Comparison of ENCODE assay signal across 1 cellular context in the genomic region with DNA sequence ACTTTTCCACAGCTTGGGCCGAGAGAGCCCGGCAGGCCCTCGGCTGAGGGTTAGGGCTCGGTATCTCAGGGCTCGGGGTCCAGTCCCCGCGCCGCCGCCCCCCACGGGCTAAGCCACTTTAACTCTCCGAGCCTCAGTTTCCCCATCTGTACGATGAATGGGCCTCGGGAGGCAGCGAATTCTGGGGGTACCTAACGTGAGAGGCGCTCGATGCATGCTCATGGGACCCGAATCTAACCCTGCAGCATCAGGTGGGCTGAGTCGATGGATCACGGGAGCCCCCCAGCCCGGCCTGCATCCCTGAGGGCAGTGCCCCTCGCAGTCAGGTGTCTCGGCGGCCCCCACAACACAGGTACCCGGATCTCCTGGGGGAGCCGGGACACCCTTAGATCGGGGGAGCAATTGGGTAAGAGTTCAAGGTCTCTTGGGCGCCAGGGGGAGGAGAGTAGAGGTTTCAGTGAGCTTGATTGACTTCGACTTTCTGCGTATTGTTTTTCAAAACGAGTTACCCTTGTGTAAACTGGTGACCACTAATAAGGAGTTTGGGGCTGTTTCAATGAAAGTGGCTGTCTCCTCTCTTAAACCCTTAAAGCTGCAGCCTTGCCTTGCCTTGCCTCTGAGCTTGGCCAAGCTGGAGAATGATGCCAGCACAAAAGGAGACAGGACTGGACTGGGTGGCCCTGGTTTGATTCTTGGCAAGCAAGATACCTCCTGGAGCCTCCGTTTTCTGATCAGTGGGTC.
A peak's percentile ranks its signal among the peaks of the same experiment; 100 is the strongest.
TF ChIP-seq lines count a peak whose summit lies in the region.

No MANE protein-coding gene starts in this region.

TF ChIP-seq in HepG2, 621 proteins besides CTCF, POLR2A, EP300 and RAD21 (continued from another document and continues in another):
- TF ChIP-seq, protein P1, sequence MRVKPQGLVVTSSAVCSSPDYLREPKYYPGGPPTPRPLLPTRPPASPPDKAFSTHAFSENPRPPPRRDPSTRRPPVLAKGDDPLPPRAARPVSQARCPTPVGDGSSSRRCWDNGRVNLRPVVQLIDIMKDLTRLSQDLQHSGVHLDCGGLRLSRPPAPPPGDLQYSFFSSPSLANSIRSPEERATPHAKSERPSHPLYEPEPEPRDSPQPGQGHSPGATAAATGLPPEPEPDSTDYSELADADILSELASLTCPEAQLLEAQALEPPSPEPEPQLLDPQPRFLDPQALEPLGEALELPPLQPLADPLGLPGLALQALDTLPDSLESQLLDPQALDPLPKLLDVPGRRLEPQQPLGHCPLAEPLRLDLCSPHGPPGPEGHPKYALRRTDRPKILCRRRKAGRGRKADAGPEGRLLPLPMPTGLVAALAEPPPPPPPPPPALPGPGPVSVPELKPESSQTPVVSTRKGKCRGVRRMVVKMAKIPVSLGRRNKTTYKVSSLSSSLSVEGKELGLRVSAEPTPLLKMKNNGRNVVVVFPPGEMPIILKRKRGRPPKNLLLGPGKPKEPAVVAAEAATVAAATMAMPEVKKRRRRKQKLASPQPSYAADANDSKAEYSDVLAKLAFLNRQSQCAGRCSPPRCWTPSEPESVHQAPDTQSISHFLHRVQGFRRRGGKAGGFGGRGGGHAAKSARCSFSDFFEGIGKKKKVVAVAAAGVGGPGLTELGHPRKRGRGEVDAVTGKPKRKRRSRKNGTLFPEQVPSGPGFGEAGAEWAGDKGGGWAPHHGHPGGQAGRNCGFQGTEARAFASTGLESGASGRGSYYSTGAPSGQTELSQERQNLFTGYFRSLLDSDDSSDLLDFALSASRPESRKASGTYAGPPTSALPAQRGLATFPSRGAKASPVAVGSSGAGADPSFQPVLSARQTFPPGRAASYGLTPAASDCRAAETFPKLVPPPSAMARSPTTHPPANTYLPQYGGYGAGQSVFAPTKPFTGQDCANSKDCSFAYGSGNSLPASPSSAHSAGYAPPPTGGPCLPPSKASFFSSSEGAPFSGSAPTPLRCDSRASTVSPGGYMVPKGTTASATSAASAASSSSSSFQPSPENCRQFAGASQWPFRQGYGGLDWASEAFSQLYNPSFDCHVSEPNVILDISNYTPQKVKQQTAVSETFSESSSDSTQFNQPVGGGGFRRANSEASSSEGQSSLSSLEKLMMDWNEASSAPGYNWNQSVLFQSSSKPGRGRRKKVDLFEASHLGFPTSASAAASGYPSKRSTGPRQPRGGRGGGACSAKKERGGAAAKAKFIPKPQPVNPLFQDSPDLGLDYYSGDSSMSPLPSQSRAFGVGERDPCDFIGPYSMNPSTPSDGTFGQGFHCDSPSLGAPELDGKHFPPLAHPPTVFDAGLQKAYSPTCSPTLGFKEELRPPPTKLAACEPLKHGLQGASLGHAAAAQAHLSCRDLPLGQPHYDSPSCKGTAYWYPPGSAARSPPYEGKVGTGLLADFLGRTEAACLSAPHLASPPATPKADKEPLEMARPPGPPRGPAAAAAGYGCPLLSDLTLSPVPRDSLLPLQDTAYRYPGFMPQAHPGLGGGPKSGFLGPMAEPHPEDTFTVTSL (CRISPR knock-in tag; IDR thresholded peaks at IDR 0.05; ENCODE audit: borderline replicate concordance), result peak; percentile 41; the same call in 1 of the 2 replicates
- TF ChIP-seq SAFB2 (CRISPR knock-in tag; IDR thresholded peaks at IDR 0.05; ENCODE audit: borderline replicate concordance, low read depth) (no peak), AGO2 (optimal IDR thresholded peaks at IDR 0.05; ENCODE audit: low read depth, low read length) (peak; percentile 84), HES4 (CRISPR knock-in tag; IDR thresholded peaks at IDR 0.05; ENCODE audit: borderline replicate concordance) (no peak; the same call in 1 of the 2 replicates), NCOA2 (CRISPR knock-in tag; IDR thresholded peaks at IDR 0.05) (no peak; the same call in none of the 2 replicates), SNRNP70 (IDR thresholded peaks at IDR 0.05; ENCODE audit: low read depth, low read length) (no peak), ZNF703 (CRISPR knock-in tag; IDR thresholded peaks at IDR 0.05; ENCODE audit: borderline replicate concordance) (no peak), MBNL3 (CRISPR knock-in tag; conservative IDR thresholded peaks at IDR 0.05) (no peak), HDAC1 (CRISPR knock-in tag; IDR thresholded peaks at IDR 0.05) (no peak; the same call in 1 of the 2 replicates), ZNF552 (CRISPR knock-in tag; IDR thresholded peaks at IDR 0.05; ENCODE audit: borderline replicate concordance) (no peak), POLR2AphosphoS2 (IDR thresholded peaks at IDR 0.05; ENCODE audit: low read depth, low read length) (no peak; the same call in 1 of the 2 replicates), CBFB (CRISPR knock-in tag; IDR thresholded peaks at IDR 0.05) (no peak), CREB1 (IDR thresholded peaks at IDR 0.05) (no peak), CREB1 (CRISPR knock-in tag; IDR thresholded peaks at IDR 0.05) (no peak), MTA3 (CRISPR knock-in tag; IDR thresholded peaks at IDR 0.05) (no peak), TAF15 (IDR thresholded peaks at IDR 0.05; ENCODE audit: low read depth, low read length, poor library complexity, severe bottlenecking) (no peak), SMAD1 (CRISPR knock-in tag; IDR thresholded peaks at IDR 0.05; ENCODE audit: borderline replicate concordance, low read depth) (no peak), GABPA (IDR thresholded peaks at IDR 0.05; ENCODE audit: low read depth, low read length) (no peak), GABPA (CRISPR knock-in tag; IDR thresholded peaks at IDR 0.05; ENCODE audit: low read depth) (no peak), MAZ (IDR thresholded peaks at IDR 0.05; ENCODE audit: borderline replicate concordance, low read depth, low read length) (no peak), MAZ (CRISPR knock-in tag; IDR thresholded peaks at IDR 0.05; ENCODE audit: low read depth) (no peak), ZMAT3 (CRISPR knock-in tag; conservative IDR thresholded peaks at IDR 0.05) (no peak), REXO4 (CRISPR knock-in tag; IDR thresholded peaks at IDR 0.05; ENCODE audit: borderline replicate concordance) (no peak), NFATC3 (CRISPR knock-in tag; IDR thresholded peaks at IDR 0.05) (no peak), ZNF562 (CRISPR knock-in tag; IDR thresholded peaks at IDR 0.05; ENCODE audit: borderline replicate concordance) (no peak), SOX5 (CRISPR knock-in tag; IDR thresholded peaks at IDR 0.05; ENCODE audit: borderline replicate concordance) (peak; percentile 23; the same call in 1 of the 2 replicates), ZBTB7A (CRISPR knock-in tag; IDR thresholded peaks at IDR 0.05) (0 out of 2 replicates have a peak, but pooled peaks have one; percentile 5)
- TF ChIP-seq, protein P2, sequence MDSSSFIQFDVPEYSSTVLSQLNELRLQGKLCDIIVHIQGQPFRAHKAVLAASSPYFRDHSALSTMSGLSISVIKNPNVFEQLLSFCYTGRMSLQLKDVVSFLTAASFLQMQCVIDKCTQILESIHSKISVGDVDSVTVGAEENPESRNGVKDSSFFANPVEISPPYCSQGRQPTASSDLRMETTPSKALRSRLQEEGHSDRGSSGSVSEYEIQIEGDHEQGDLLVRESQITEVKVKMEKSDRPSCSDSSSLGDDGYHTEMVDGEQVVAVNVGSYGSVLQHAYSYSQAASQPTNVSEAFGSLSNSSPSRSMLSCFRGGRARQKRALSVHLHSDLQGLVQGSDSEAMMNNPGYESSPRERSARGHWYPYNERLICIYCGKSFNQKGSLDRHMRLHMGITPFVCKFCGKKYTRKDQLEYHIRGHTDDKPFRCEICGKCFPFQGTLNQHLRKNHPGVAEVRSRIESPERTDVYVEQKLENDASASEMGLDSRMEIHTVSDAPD (CRISPR knock-in tag; IDR thresholded peaks at IDR 0.05), result no peak
- TF ChIP-seq, protein P3, sequence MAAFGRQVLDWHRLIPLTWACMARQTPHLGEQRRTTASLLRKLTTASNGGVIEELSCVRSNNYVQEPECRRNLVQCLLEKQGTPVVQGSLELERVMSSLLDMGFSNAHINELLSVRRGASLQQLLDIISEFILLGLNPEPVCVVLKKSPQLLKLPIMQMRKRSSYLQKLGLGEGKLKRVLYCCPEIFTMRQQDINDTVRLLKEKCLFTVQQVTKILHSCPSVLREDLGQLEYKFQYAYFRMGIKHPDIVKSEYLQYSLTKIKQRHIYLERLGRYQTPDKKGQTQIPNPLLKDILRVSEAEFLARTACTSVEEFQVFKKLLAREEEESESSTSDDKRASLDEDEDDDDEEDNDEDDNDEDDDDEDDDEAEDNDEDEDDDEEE (CRISPR knock-in tag; IDR thresholded peaks at IDR 0.05), result no peak
- TF ChIP-seq, protein P4, sequence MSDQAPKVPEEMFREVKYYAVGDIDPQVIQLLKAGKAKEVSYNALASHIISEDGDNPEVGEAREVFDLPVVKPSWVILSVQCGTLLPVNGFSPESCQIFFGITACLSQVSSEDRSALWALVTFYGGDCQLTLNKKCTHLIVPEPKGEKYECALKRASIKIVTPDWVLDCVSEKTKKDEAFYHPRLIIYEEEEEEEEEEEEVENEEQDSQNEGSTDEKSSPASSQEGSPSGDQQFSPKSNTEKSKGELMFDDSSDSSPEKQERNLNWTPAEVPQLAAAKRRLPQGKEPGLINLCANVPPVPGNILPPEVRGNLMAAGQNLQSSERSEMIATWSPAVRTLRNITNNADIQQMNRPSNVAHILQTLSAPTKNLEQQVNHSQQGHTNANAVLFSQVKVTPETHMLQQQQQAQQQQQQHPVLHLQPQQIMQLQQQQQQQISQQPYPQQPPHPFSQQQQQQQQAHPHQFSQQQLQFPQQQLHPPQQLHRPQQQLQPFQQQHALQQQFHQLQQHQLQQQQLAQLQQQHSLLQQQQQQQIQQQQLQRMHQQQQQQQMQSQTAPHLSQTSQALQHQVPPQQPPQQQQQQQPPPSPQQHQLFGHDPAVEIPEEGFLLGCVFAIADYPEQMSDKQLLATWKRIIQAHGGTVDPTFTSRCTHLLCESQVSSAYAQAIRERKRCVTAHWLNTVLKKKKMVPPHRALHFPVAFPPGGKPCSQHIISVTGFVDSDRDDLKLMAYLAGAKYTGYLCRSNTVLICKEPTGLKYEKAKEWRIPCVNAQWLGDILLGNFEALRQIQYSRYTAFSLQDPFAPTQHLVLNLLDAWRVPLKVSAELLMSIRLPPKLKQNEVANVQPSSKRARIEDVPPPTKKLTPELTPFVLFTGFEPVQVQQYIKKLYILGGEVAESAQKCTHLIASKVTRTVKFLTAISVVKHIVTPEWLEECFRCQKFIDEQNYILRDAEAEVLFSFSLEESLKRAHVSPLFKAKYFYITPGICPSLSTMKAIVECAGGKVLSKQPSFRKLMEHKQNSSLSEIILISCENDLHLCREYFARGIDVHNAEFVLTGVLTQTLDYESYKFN (CRISPR knock-in tag; conservative IDR thresholded peaks at IDR 0.05), result peak; percentile 15; the same call in 1 of the 2 replicates
- TF ChIP-seq, protein P5, sequence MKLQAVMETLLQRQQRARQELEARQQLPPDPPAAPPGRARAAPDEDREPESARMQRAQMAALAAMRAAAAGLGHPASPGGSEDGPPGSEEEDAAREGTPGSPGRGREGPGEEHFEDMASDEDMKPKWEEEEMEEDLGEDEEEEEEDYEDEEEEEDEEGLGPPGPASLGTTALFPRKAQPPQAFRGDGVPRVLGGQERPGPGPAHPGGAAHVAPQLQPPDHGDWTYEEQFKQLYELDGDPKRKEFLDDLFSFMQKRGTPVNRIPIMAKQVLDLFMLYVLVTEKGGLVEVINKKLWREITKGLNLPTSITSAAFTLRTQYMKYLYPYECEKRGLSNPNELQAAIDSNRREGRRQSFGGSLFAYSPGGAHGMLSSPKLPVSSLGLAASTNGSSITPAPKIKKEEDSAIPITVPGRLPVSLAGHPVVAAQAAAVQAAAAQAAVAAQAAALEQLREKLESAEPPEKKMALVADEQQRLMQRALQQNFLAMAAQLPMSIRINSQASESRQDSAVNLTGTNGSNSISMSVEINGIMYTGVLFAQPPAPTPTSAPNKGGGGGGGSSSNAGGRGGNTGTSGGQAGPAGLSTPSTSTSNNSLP (IDR thresholded peaks at IDR 0.05; ENCODE audit: low read depth, low read length), result no peak
- TF ChIP-seq, protein P6, sequence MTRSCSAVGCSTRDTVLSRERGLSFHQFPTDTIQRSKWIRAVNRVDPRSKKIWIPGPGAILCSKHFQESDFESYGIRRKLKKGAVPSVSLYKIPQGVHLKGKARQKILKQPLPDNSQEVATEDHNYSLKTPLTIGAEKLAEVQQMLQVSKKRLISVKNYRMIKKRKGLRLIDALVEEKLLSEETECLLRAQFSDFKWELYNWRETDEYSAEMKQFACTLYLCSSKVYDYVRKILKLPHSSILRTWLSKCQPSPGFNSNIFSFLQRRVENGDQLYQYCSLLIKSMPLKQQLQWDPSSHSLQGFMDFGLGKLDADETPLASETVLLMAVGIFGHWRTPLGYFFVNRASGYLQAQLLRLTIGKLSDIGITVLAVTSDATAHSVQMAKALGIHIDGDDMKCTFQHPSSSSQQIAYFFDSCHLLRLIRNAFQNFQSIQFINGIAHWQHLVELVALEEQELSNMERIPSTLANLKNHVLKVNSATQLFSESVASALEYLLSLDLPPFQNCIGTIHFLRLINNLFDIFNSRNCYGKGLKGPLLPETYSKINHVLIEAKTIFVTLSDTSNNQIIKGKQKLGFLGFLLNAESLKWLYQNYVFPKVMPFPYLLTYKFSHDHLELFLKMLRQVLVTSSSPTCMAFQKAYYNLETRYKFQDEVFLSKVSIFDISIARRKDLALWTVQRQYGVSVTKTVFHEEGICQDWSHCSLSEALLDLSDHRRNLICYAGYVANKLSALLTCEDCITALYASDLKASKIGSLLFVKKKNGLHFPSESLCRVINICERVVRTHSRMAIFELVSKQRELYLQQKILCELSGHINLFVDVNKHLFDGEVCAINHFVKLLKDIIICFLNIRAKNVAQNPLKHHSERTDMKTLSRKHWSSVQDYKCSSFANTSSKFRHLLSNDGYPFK (CRISPR knock-in tag; IDR thresholded peaks at IDR 0.05; ENCODE audit: borderline replicate concordance), result no peak
- TF ChIP-seq, protein P7, sequence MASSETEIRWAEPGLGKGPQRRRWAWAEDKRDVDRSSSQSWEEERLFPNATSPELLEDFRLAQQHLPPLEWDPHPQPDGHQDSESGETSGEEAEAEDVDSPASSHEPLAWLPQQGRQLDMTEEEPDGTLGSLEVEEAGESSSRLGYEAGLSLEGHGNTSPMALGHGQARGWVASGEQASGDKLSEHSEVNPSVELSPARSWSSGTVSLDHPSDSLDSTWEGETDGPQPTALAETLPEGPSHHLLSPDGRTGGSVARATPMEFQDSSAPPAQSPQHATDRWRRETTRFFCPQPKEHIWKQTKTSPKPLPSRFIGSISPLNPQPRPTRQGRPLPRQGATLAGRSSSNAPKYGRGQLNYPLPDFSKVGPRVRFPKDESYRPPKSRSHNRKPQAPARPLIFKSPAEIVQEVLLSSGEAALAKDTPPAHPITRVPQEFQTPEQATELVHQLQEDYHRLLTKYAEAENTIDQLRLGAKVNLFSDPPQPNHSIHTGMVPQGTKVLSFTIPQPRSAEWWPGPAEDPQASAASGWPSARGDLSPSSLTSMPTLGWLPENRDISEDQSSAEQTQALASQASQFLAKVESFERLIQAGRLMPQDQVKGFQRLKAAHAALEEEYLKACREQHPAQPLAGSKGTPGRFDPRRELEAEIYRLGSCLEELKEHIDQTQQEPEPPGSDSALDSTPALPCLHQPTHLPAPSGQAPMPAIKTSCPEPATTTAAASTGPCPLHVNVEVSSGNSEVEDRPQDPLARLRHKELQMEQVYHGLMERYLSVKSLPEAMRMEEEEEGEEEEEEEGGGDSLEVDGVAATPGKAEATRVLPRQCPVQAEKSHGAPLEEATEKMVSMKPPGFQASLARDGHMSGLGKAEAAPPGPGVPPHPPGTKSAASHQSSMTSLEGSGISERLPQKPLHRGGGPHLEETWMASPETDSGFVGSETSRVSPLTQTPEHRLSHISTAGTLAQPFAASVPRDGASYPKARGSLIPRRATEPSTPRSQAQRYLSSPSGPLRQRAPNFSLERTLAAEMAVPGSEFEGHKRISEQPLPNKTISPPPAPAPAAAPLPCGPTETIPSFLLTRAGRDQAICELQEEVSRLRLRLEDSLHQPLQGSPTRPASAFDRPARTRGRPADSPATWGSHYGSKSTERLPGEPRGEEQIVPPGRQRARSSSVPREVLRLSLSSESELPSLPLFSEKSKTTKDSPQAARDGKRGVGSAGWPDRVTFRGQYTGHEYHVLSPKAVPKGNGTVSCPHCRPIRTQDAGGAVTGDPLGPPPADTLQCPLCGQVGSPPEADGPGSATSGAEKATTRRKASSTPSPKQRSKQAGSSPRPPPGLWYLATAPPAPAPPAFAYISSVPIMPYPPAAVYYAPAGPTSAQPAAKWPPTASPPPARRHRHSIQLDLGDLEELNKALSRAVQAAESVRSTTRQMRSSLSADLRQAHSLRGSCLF (CRISPR knock-in tag; IDR thresholded peaks at IDR 0.05; ENCODE audit: borderline replicate concordance), result 0 out of 2 replicates have a peak, but pooled peaks have one; percentile 12
